Comparison of ENCODE assay signal across 28 cellular contexts in the genomic region with DNA sequence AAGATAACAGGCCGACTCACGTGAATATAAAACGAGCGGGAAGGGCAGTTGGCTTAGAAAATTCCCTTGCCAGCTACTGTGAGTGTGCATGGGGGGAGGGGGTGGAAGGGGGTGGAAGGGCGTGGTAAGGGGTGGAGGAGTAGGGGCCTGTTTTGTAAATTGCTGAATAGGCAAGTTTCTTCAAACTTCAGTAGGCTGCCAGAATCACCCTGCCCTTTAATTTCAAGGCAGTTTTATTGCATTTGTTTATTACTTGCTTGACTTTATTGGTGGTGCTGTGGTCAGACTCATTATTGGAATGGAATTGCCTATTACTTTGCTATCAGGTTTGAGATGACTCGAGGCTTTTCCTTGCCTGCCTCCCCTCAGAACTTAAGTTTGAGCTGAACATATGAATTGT.
DNase-seq lines count a peak whose midpoint lies in the region; ATAC-seq and TF ChIP-seq lines count a peak whose summit lies in the region.
"Had no signal": no experiment of that assay in that cellular context is flagged by ENCODE, and none has a peak within 500 bp of the region (broad histone marks: within the 10 kb centered on the region; RNA-seq: fewer than 3 reads in every experiment).

No MANE protein-coding gene starts in this region.

- in situ Hi-C loops in transverse colon (cut with MboI; ENCODE audit: low pct_ligation_motif_present in 1 of 4, low pct_unique_long_range_greater_than_20kb in 1 of 4, low sequenced_read_pairs in 3 of 4), result no loop called here

- H3K9me3 Mint-ChIP-seq in stimulated activated naive CD8-positive, alpha-beta T cell treated with anti-CD3 and anti-CD28 coated beads, Interleukin-15, amount 100 ng/mL, for 72 hours, result peaks cover 0 to 8% of the 10 kb centered on the region in 2 donors
- H3K9me3 Mint-ChIP-seq: activated B cell treated with CpG ODN at 0.5 μM for 24 hours had no signal

- no peaks in the 10 kb centered on the region for H3K4me1 Mint-ChIP-seq in stimulated activated naive CD8-positive, alpha-beta T cell treated with anti-CD3 and anti-CD28 coated beads, Interleukin-15, amount 100 ng/mL, for 72 hours
- H3K4me1 Mint-ChIP-seq: activated naive CD8-positive, alpha-beta T cell treated with anti-CD3 and anti-CD28 coated beads, Interleukin-2, amount 10 ng/mL, durations not matched to agents 7 days and 5 days had no signal

- TF ChIP-seq CTCF in dorsolateral prefrontal cortex (IDR thresholded peaks at IDR 0.05 in 54 of 56, conservative IDR thresholded peaks at IDR 0.05 in 2 of 56; ENCODE audit: low read depth in 1 of 56, partially characterized antibody in 56 of 56) (no peak), mucosa of descending colon (IDR thresholded peaks at IDR 0.05) (no peak), transverse colon (IDR thresholded peaks at IDR 0.05) (no peak)

- no peak for TF ChIP-seq EP300 in transverse colon (IDR thresholded peaks at IDR 0.05; ENCODE audit: low read depth)

- TF ChIP-seq POLR2A in transverse colon (IDR thresholded peaks at IDR 0.05), result no peak

- no peak overlapping the region for H3K27ac Mint-ChIP-seq in stimulated activated naive CD8-positive, alpha-beta T cell treated with anti-CD3 and anti-CD28 coated beads, Interleukin-15, amount 100 ng/mL, for 72 hours
- H3K27ac Mint-ChIP-seq: activated B cell treated with CpG ODN at 0.5 μM for 24 hours; activated naive CD8-positive, alpha-beta T cell treated with anti-CD3 and anti-CD28 coated beads, Interleukin-2, amount 10 ng/mL, durations not matched to agents 7 days and 5 days; natural killer cell had no signal

- no peak overlapping the region for H3K9ac ChIP-seq in HUES64 (ENCODE audit: low read depth, low read length)
- H3K9ac ChIP-seq: BLaER1 treated with 17β-estradiol and CSF1 and Interleukin-3, amounts not matched to agents 10 nM and 100 nM had no signal

- H3K4me3 Mint-ChIP-seq in stimulated activated naive CD8-positive, alpha-beta T cell treated with anti-CD3 and anti-CD28 coated beads, Interleukin-15, amount 100 ng/mL, for 72 hours, result no peak overlapping the region
- H3K4me3 Mint-ChIP-seq: activated B cell treated with CpG ODN at 0.5 μM for 24 hours; activated naive CD8-positive, alpha-beta T cell treated with anti-CD3 and anti-CD28 coated beads, Interleukin-2, amount 10 ng/mL, durations not matched to agents 7 days and 5 days; natural killer cell had no signal

- ATAC-seq in mucosa of descending colon (peak; percentile 76), HG02973 (IDR thresholded peaks at IDR 0.05; ENCODE audit: unreplicated experiment) (no peak)
- ATAC-seq in stimulated activated naive CD8-positive, alpha-beta T cell treated with anti-CD3 and anti-CD28 coated beads, Interleukin-15, amount 100 ng/mL, for 72 hours, result no peak
- ATAC-seq: lower lobe of right lung; natural killer cell; stimulated activated naive CD8-positive, alpha-beta T cell treated with anti-CD3 and anti-CD28 coated beads, Interleukin-15, Interleukin-2, amounts not matched to agents 100 U/mL and 50 U/mL, for 24 hours had no signal

- DNase-seq in dorsolateral prefrontal cortex (no peak), mucosa of descending colon (peak in 1 of 3 donors; percentile 27), transverse colon (peak; percentile 32)
- DNase-seq in effector CD4-positive, alpha-beta T cell, result no peak
- no peak for DNase-seq in stimulated activated naive CD8-positive, alpha-beta T cell treated with anti-CD3 and anti-CD28 coated beads, Interleukin-15, amount 100 ng/mL, for 72 hours
- DNase-seq: activated B cell treated with CpG ODN at 0.5 μM for 24 hours; activated CD4-positive, alpha-beta T cell treated with anti-CD3 and anti-CD28 coated beads, Interleukin-2, amount 50 U/mL, for 1 hour; activated effector memory CD4-positive, alpha-beta T cell treated with Interleukin-2 at 50 U/mL for 16 hours; activated naive CD8-positive, alpha-beta T cell treated with anti-CD3 and anti-CD28 coated beads, Interleukin-2, amount 10 ng/mL, durations not matched to agents 7 days and 5 days; activated T-cell treated with anti-CD3 and anti-CD28 coated beads, Interleukin-2, amount 50 U/mL, for 1 hour; aorta; DMS53; effector memory CD4-positive, alpha-beta T cell; erythroblast; HCEC 1CT; lower lobe of right lung; natural killer cell; NCI-H1092; NCI-H1694; stimulated activated naive CD8-positive, alpha-beta T cell treated with anti-CD3 and anti-CD28 coated beads, Interleukin-15, Interleukin-2, amounts not matched to agents 100 U/mL and 50 U/mL, for 24 hours; T1000; uterus had no signal

- peaks cover 98% of the 10 kb centered on the region for H3K36me3 ChIP-seq in HUES64 (ENCODE audit: insufficient read depth, low read length)
- no peaks in the 10 kb centered on the region for H3K36me3 ChIP-seq in mucosa of descending colon (ENCODE audit: low read depth)
- peaks cover 0 to 19% (median 3%) of the 10 kb centered on the region in 4 donors for H3K36me3 ChIP-seq in transverse colon
- H3K36me3 ChIP-seq: BLaER1 treated with 17β-estradiol and CSF1 and Interleukin-3, amounts not matched to agents 10 nM and 100 nM; lower lobe of right lung; SJSA1; thoracic aorta; uterus had no signal

- H3K27me3 ChIP-seq in HUES64 (ENCODE audit: insufficient read depth, low read length) (no peaks in the 10 kb centered on the region), dorsolateral prefrontal cortex (no peaks in the 10 kb centered on the region), transverse colon (no peaks in the 10 kb centered on the region)
- H3K27me3 ChIP-seq: BLaER1 treated with 17β-estradiol and CSF1 and Interleukin-3, amounts not matched to agents 10 nM and 100 nM; SJSA1; uterus had no signal

- intact Hi-C loops in dorsolateral prefrontal cortex (cut with DNase I), result no loop called here
- intact Hi-C loops in mucosa of descending colon (cut with DNase I, micrococcal nuclease), result no loop called here
- intact Hi-C loops in transverse colon (cut with DNase I; ENCODE audit: low total_unique reads), result no loop called here

- no peak overlapping the region for H3K4me3 ChIP-seq in HUES64 (ENCODE audit: low read length)
- H3K4me3 ChIP-seq in dorsolateral prefrontal cortex, result peak overlapping the region in 4 of 59 donors; percentile 7 to 24 (median 10)
- no peak overlapping the region for H3K4me3 ChIP-seq in mucosa of descending colon
- no peak overlapping the region for H3K4me3 ChIP-seq in transverse colon
- H3K4me3 ChIP-seq: BLaER1 treated with 17β-estradiol and CSF1 and Interleukin-3, amounts not matched to agents 10 nM and 100 nM; lower lobe of right lung; SJSA1; thoracic aorta; uterus had no signal

- 0 out of 2 replicates have a peak overlapping the region, but pooled peaks have one; percentile 43 for H3K27ac ChIP-seq in HUES64 (ENCODE audit: low read depth, low read length)
- H3K27ac ChIP-seq in dorsolateral prefrontal cortex, result peak overlapping the region in 44 of 59 donors; percentile 2 to 78 (median 43)
- peak overlapping the region in 2 of 4 donors; percentile 34 to 56 for H3K27ac ChIP-seq in transverse colon
- H3K27ac ChIP-seq: BLaER1 treated with 17β-estradiol and CSF1 and Interleukin-3, amounts not matched to agents 10 nM and 100 nM; lower lobe of right lung; RWPE1; SJSA1; thoracic aorta; uterus had no signal

- H3K9me3 ChIP-seq in HUES64 (ENCODE audit: insufficient read depth, low read depth, low read length) (no peaks in the 10 kb centered on the region), mucosa of descending colon (no peaks in the 10 kb centered on the region), transverse colon (no peaks in the 10 kb centered on the region)
- H3K9me3 ChIP-seq: BLaER1 treated with 17β-estradiol and CSF1 and Interleukin-3, amounts not matched to agents 10 nM and 100 nM; lower lobe of right lung; SJSA1; thoracic aorta; uterus had no signal

- H3K4me1 ChIP-seq in HUES64 (ENCODE audit: insufficient read depth, low read length) (peaks cover 27% of the 10 kb centered on the region), mucosa of descending colon (ENCODE audit: low read depth) (no peaks in the 10 kb centered on the region), transverse colon (peaks cover 0 to 30% (median 11%) of the 10 kb centered on the region in 4 donors)
- H3K4me1 ChIP-seq: uterus had no signal

- no peaks in the 10 kb centered on the region for H3K27me3 Mint-ChIP-seq in stimulated activated naive CD8-positive, alpha-beta T cell treated with anti-CD3 and anti-CD28 coated beads, Interleukin-15, amount 100 ng/mL, for 72 hours
- H3K27me3 Mint-ChIP-seq: activated B cell treated with CpG ODN at 0.5 μM for 24 hours; activated naive CD8-positive, alpha-beta T cell treated with anti-CD3 and anti-CD28 coated beads, Interleukin-2, amount 10 ng/mL, durations not matched to agents 7 days and 5 days had no signal

- WGBS in HUES64, result 72% methylated on average over 6 of the region's 6 CpGs
- WGBS in transverse colon (ENCODE audit: low coverage in 1 of 2), 2 donors, result 54% methylated on average over 6 of the region's 6 CpGs
